18 cellular contexts compared by ENCODE assay signal in the genomic region with DNA sequence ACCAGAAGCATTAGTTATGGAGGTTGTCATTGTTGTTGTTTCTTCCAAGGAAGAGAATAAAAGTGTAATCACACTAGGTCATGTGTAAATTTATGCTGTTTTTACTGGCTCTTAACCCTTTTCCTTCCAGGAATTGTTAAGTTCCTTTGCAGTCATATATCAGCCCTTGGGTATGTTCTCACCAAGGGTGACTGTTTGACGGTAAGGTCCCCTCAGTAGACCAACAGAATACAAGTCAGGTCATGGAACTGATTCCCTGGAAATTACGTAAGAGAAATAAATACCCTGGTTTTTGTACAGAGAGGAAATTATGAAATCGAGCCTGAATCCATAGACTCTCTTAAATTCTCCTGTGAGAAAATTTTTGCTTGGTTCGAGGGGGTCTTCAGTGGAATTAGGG. TPM values are rescaled to one million over a fixed set of nuclear protein-coding genes. Genes with fewer than 3 reads are reported as not detected.
DNase-seq lines count a peak whose midpoint lies in the region; ATAC-seq and TF ChIP-seq lines count a peak whose summit lies in the region.
"Had no signal": no experiment of that assay in that cellular context is flagged by ENCODE, and none has a peak within 500 bp of the region (broad histone marks: within the 10 kb centered on the region; RNA-seq: fewer than 3 reads in every experiment).

No MANE protein-coding gene starts in this region.

- 0 out of 2 replicates have a peak overlapping the region, but pooled peaks have one; percentile 16 for H2AFZ ChIP-seq in Karpas-422 (ENCODE audit: low read length)
- H2AFZ ChIP-seq: PC-9 had no signal

- no peaks in the 10 kb centered on the region for H4K20me1 ChIP-seq in Karpas-422 (ENCODE audit: insufficient read depth, low read depth, low read length)

- no peaks in the 10 kb centered on the region for H3K36me3 ChIP-seq in Karpas-422 (ENCODE audit: insufficient read depth, low read length)
- no peaks in the 10 kb centered on the region for H3K36me3 ChIP-seq in gastroesophageal sphincter
- no peaks in the 10 kb centered on the region for H3K36me3 ChIP-seq in psoas muscle (ENCODE audit: insufficient read depth in 1 of 2, low read depth in 1 of 2)

- H3K9ac ChIP-seq in Karpas-422 (ENCODE audit: low read length) = no peak overlapping the region

- H3K9me3 ChIP-seq in Karpas-422 (ENCODE audit: low read length) = no peaks in the 10 kb centered on the region
- H3K9me3 ChIP-seq in gastroesophageal sphincter = no peaks in the 10 kb centered on the region
- H3K9me3 ChIP-seq in psoas muscle = no peaks in the 10 kb centered on the region
- H3K9me3 ChIP-seq: A549 had no signal

- H3K27me3 ChIP-seq in Karpas-422 (ENCODE audit: low read length) (no peaks in the 10 kb centered on the region), gastroesophageal sphincter (no peaks in the 10 kb centered on the region), psoas muscle (ENCODE audit: insufficient read depth in 3 of 3, low read length in 2 of 3) (no peaks in the 10 kb centered on the region)

- no peak for TF ChIP-seq POLR2A in gastroesophageal sphincter (IDR thresholded peaks at IDR 0.05)

- no peaks in the 10 kb centered on the region for H3K9me2 ChIP-seq in Karpas-422 (replicated peaks; ENCODE audit: insufficient read depth, low read length)

- DNase-seq in Karpas-422 = no peak
- DNase-seq in choroid plexus epithelial cell (ENCODE audit: low read depth) = peak; percentile 46
- DNase-seq in psoas muscle = no peak
- DNase-seq in AG20443 (ENCODE audit: low spot score) = no peak
- no peak for DNase-seq in foreskin melanocyte
- DNase-seq in HEK293T (ENCODE audit: extremely low spot score) = no peak
- DNase-seq: GF-D8, HFFc6, NCI-H1417 treated with DMSO at 0.1 percent for 48 hours, NCI-H2029 treated with DMSO at 0.1 percent for 48 hours, NCI-H510A treated with DMSO at 0.1 percent for 48 hours, PC-9 had no signal

- ATAC-seq in gastroesophageal sphincter = peak; percentile 60
- ATAC-seq in psoas muscle = no peak
- no peak for ATAC-seq in HG03097 (IDR thresholded peaks at IDR 0.05; ENCODE audit: low FRiP score, unreplicated experiment)
- ATAC-seq: A549 had no signal

- no peaks in the 10 kb centered on the region for H3K79me2 ChIP-seq in Karpas-422 (ENCODE audit: low read length)

- H3K27ac ChIP-seq in Karpas-422 (ENCODE audit: low read length) = no peak overlapping the region
- H3K27ac ChIP-seq in gastroesophageal sphincter = no peak overlapping the region
- H3K27ac ChIP-seq in psoas muscle = peak overlapping the region; percentile 6
- H3K27ac ChIP-seq: A549, C4-2B, HL-60, PC-9 had no signal

- H3K4me3 ChIP-seq in Karpas-422 (ENCODE audit: low read length) (no peak overlapping the region), choroid plexus epithelial cell (ENCODE audit: low read depth, low read length) (no peak overlapping the region), gastroesophageal sphincter (no peak overlapping the region), psoas muscle (no peak overlapping the region)
- H3K4me3 ChIP-seq: A549, PC-9 had no signal

- H3K4me2 ChIP-seq in Karpas-422 (ENCODE audit: low read depth, low read length, poor library complexity, severe bottlenecking) = no peak overlapping the region
- H3K4me2 ChIP-seq: A549, PC-9 had no signal

- intact Hi-C loops in psoas muscle (cut with DNase I) = no loop called here

- POLR2A ChIA-PET in HEK293T (lab: Yijun Ruan, JAX) = no interaction called here

- CTCF ChIA-PET in HEK293T (lab: Yijun Ruan, JAX) = no interaction called here

- 71 to 92% methylated on average over 2 to 4 of the region's 4 CpGs for WGBS in gastroesophageal sphincter (ENCODE audit: low coverage in 1 of 2), 2 donors
- WGBS in psoas muscle, 3 donors = 50 to 56% (median 53%) methylated on average over 4 of the region's 4 CpGs

- no peak for TF ChIP-seq EP300 in gastroesophageal sphincter (IDR thresholded peaks at IDR 0.05)

- TF ChIP-seq CTCF in choroid plexus epithelial cell (conservative IDR thresholded peaks at IDR 0.05; ENCODE audit: low read depth, low read length) = no peak
- TF ChIP-seq CTCF in gastroesophageal sphincter (IDR thresholded peaks at IDR 0.05) = no peak
- TF ChIP-seq CTCF in psoas muscle (IDR thresholded peaks at IDR 0.05) = no peak

- H3K4me1 ChIP-seq in Karpas-422 (ENCODE audit: low read length) (no peaks in the 10 kb centered on the region), gastroesophageal sphincter (no peaks in the 10 kb centered on the region), psoas muscle (no peaks in the 10 kb centered on the region)

TF ChIP-seq in HEK293T, 16 proteins besides CTCF, POLR2A, EP300 and RAD21:
- TF ChIP-seq SP1 (IDR thresholded peaks at IDR 0.05) = no peak
- TF ChIP-seq ARNT (IDR thresholded peaks at IDR 0.05) = no peak
- TF ChIP-seq TARDBP (IDR thresholded peaks at IDR 0.05) = no peak
- TF ChIP-seq FOXA1 (IDR thresholded peaks at IDR 0.05) = no peak
- TF ChIP-seq HDGF (IDR thresholded peaks at IDR 0.05; ENCODE audit: borderline replicate concordance) = no peak
- TF ChIP-seq FOXK2 (IDR thresholded peaks at IDR 0.05) = no peak
- TF ChIP-seq CTBP1 (IDR thresholded peaks at IDR 0.05; ENCODE audit: borderline replicate concordance) = no peak
- TF ChIP-seq SUZ12 (IDR thresholded peaks at IDR 0.05) = no peak

RNA-seq across cellular contexts. Expression of a gene that starts 11.2 kb away (rescaled TPM):
- total RNA-seq in Karpas-422 (2014; rRNA removed; shearing (Covaris generic); ENCODE audit: low replicate concordance) = not detected in 2 replicates
- total RNA-seq in gastroesophageal sphincter (10 to 100 TPM in 1 of 4 donors, 1 to 10 TPM in 3; 2.8 to 11.3 (median 4.9) TPM), psoas muscle (10 to 100 TPM in 2 of 4 donors, 1 to 10 TPM in 2; 7.9 to 17.7 (median 9.9) TPM)
- polyA plus RNA-seq in psoas muscle = 1 to 10 TPM in 2 of 3 donors, under 1 TPM in 1; 0.33 to 6.7 (median 2.1) TPM
- total RNA-seq: PC-9 had no signal
- polyA plus RNA-seq: IgD-negative memory B cell had no signal
